ENCODE assay signal across 8 cellular contexts in genomic region chr14:91317381-91318313, GRCh38.
DNase-seq lines count a peak whose midpoint lies in the region; ATAC-seq and TF ChIP-seq lines count a peak whose summit lies in the region.

No MANE protein-coding gene starts in this region.

- no peak overlapping the region for H2AFZ ChIP-seq in Loucy (ENCODE audit: low read length)

- BruUV-seq in Caco-2 (replicated peaks; lab: Mats Ljungman, UMichigan) = no TSS peak

- no peak overlapping the region for H3K4me3 ChIP-seq in Caco-2 (ENCODE audit: low read depth, low read length)
- H3K4me3 ChIP-seq in Loucy (ENCODE audit: low read length, poor library complexity, severe bottlenecking) = peak overlapping the region; percentile 3
- peak overlapping the region in 1 of 8 donors; percentile 37 for H3K4me3 ChIP-seq in spleen

- H3K27ac Mint-ChIP-seq in Caco-2 (ENCODE audit: unreplicated experiment) = peak overlapping the region; percentile 50
- peak overlapping the region; percentile 97 for H3K27ac Mint-ChIP-seq in activated CD8-positive, alpha-beta T cell treated with anti-CD3 and anti-CD28 coated beads for 36 hours
- H3K27ac Mint-ChIP-seq in endothelial cell (ENCODE audit: unreplicated experiment) = peak overlapping the region; percentile 18

- no peaks in the 10 kb centered on the region for H3K36me3 ChIP-seq in Caco-2 (ENCODE audit: control insufficient read depth, insufficient read depth, low read length)
- peaks cover 79% of the 10 kb centered on the region; the same call in 1 of the 2 replicates for H3K36me3 ChIP-seq in Loucy (ENCODE audit: insufficient read depth, low read length)
- H3K36me3 ChIP-seq in spleen = peaks cover 0 to 78% (median 51%) of the 10 kb centered on the region in 6 donors

- peak; percentile 65 for ATAC-seq in activated CD8-positive, alpha-beta T cell treated with anti-CD3 and anti-CD28 coated beads for 36 hours
- no peak for ATAC-seq in HG03139 (IDR thresholded peaks at IDR 0.05; ENCODE audit: unreplicated experiment)
- ATAC-seq in GM21447 (IDR thresholded peaks at IDR 0.05; ENCODE audit: unreplicated experiment) = no peak

- H3K9me3 ChIP-seq in Caco-2 (no peaks in the 10 kb centered on the region), Loucy (ENCODE audit: insufficient read depth, low read depth, low read length) (no peaks in the 10 kb centered on the region), spleen (no peaks in the 10 kb centered on the region)

- H3K4me2 ChIP-seq in Loucy (ENCODE audit: low read depth, low read length, poor library complexity, severe bottlenecking) = peak overlapping the region; percentile 63

- H3K4me3 Mint-ChIP-seq in Caco-2 (ENCODE audit: unreplicated experiment) (no peak overlapping the region), endothelial cell (ENCODE audit: unreplicated experiment) (peak overlapping the region; percentile 66)
- H3K4me3 Mint-ChIP-seq in activated CD8-positive, alpha-beta T cell treated with anti-CD3 and anti-CD28 coated beads for 36 hours = peak overlapping the region; percentile 64

- DNase-seq in Caco-2 (no peak), endothelial cell (ENCODE audit: low spot score) (no peak), spleen (peak; percentile 97), NCI-H524 (lab: John Stamatoyannopoulos, UW) (no peak)
- peak; percentile 97 for DNase-seq in activated CD8-positive, alpha-beta T cell treated with anti-CD3 and anti-CD28 coated beads for 36 hours

- H3K4me1 Mint-ChIP-seq in Caco-2 (ENCODE audit: low read depth, unreplicated experiment) (no peaks in the 10 kb centered on the region), endothelial cell (ENCODE audit: unreplicated experiment) (peaks cover 5% of the 10 kb centered on the region)
- H3K4me1 Mint-ChIP-seq in activated CD8-positive, alpha-beta T cell treated with anti-CD3 and anti-CD28 coated beads for 36 hours (ENCODE audit: low read depth) = peaks cover 84% of the 10 kb centered on the region

- H3K4me1 ChIP-seq in Caco-2 (no peaks in the 10 kb centered on the region), Loucy (ENCODE audit: insufficient read depth, low read length, poor library complexity, severe bottlenecking) (peaks cover 33% of the 10 kb centered on the region), spleen (peaks cover 35 to 97% (median 51%) of the 10 kb centered on the region in 6 donors)

- H3K9me3 Mint-ChIP-seq in Caco-2 (ENCODE audit: unreplicated experiment) (no peaks in the 10 kb centered on the region), endothelial cell (ENCODE audit: unreplicated experiment) (peaks cover 6% of the 10 kb centered on the region)
- no peaks in the 10 kb centered on the region for H3K9me3 Mint-ChIP-seq in activated CD8-positive, alpha-beta T cell treated with anti-CD3 and anti-CD28 coated beads for 36 hours

- H3K9ac ChIP-seq in Loucy (ENCODE audit: low read depth, low read length, poor library complexity, severe bottlenecking) = peak overlapping the region; percentile 48

- POLR2A ChIA-PET in Caco-2 (lab: Charles Lee) = no interaction called here
- POLR2A ChIA-PET in activated CD8-positive, alpha-beta T cell treated with anti-CD3 and anti-CD28 coated beads for 36 hours (lab: Charles Lee) = interaction anchor here (0.5 to 1.9 kb wide), 17 partner anchors 10 to 98 kb away, joined by 3 to 14 read pairs (median 4); no protein-coding TSS in a partner anchor

- no peaks in the 10 kb centered on the region for H3K9me2 ChIP-seq in Loucy (replicated peaks; ENCODE audit: low read depth, low read length)

- H3K36me3 Mint-ChIP-seq in Caco-2 (ENCODE audit: insufficient read depth, unreplicated experiment) = peaks cover 5% of the 10 kb centered on the region
- H3K36me3 Mint-ChIP-seq in activated CD8-positive, alpha-beta T cell treated with anti-CD3 and anti-CD28 coated beads for 36 hours (ENCODE audit: low read depth) = peaks cover 77% of the 10 kb centered on the region
- H3K36me3 Mint-ChIP-seq in endothelial cell (ENCODE audit: low read depth, unreplicated experiment) = peaks cover 77% of the 10 kb centered on the region

- WGBS in spleen, 5 donors = 16 to 25% (median 20%) methylated on average over 15 to 22 of the region's 22 CpGs

- H3K27me3 ChIP-seq in Caco-2 (replicated peaks; ENCODE audit: control insufficient read depth, insufficient read depth, low read length) (no peaks in the 10 kb centered on the region), Loucy (ENCODE audit: insufficient read depth, low read length, poor library complexity, severe bottlenecking) (no peaks in the 10 kb centered on the region), spleen (replicated peaks in 1 of 7) (no peaks in the 10 kb centered on the region)

- H3K27me3 Mint-ChIP-seq in Caco-2 (ENCODE audit: insufficient read depth, unreplicated experiment) = no peaks in the 10 kb centered on the region
- H3K27me3 Mint-ChIP-seq in activated CD8-positive, alpha-beta T cell treated with anti-CD3 and anti-CD28 coated beads for 36 hours = no peaks in the 10 kb centered on the region
- H3K27me3 Mint-ChIP-seq in endothelial cell (ENCODE audit: unreplicated experiment) = peaks cover 10% of the 10 kb centered on the region

- H3K27ac ChIP-seq in spleen = peak overlapping the region; percentile 71 to 94 (median 81)

- TF ChIP-seq POLR2A in spleen (IDR thresholded peaks at IDR 0.05) = no peak

- intact Hi-C loops in Caco-2 (cut with micrococcal nuclease; ENCODE audit: unreplicated experiment) = no loop called here
- intact Hi-C loops in activated CD8-positive, alpha-beta T cell treated with anti-CD3 and anti-CD28 coated beads for 36 hours (cut with micrococcal nuclease) = no loop called here
- intact Hi-C loops in spleen (cut with DNase I; ENCODE audit: low total_unique reads) = no loop called here

- 0 out of 2 replicates have a peak, but pooled peaks cover 3% of the 10 kb centered on the region for H3F3A ChIP-seq in Loucy (ENCODE audit: low read depth)

- CTCF ChIA-PET in Caco-2 (lab: Charles Lee) = no interaction called here
- CTCF ChIA-PET in activated CD8-positive, alpha-beta T cell treated with anti-CD3 and anti-CD28 coated beads for 36 hours (lab: Charles Lee) = interaction anchor here (0.9 to 13.8 kb wide), 12 partner anchors 22 to 110 kb away, joined by 3 to 183 read pairs (median 4); partner anchors contain the start of genes CCDC88C and GPR68

- TF ChIP-seq CTCF in Caco-2 (IDR thresholded peaks at IDR 0.05; ENCODE audit: insufficient read depth in 1 of 2, low read depth in 1 of 2, low read length in 1 of 2, severe bottlenecking in 1 of 2, unreplicated experiment in 1 of 2) (no peak), Loucy (conservative IDR thresholded peaks at IDR 0.05; ENCODE audit: low read length) (peak; percentile 49), endothelial cell (IDR thresholded peaks at IDR 0.05; ENCODE audit: unreplicated experiment) (no peak), spleen (IDR thresholded peaks at IDR 0.05 in 8 of 11, conservative IDR thresholded peaks at IDR 0.05 in 3 of 11) (peak in 4 of 11 experiments; percentile 14 to 41 (median 22))
- TF ChIP-seq CTCF in activated CD8-positive, alpha-beta T cell treated with anti-CD3 and anti-CD28 coated beads for 36 hours (IDR thresholded peaks at IDR 0.05) = peak; percentile 54

- peaks cover 7% of the 10 kb centered on the region; the same call in 1 of the 2 replicates for H3K79me2 ChIP-seq in Loucy (ENCODE audit: insufficient read depth, low read length)

- no peaks in the 10 kb centered on the region for H4K20me1 ChIP-seq in Loucy (ENCODE audit: insufficient read depth, low read length, poor library complexity, severe bottlenecking)

Comparison
In these comparisons a context has a peak if more than half of its experiments do, and no peak if none do; other contexts are left out.
1. DNase-seq: peak in activated CD8-positive, alpha-beta T cell treated with anti-CD3 and anti-CD28 coated beads for 36 hours (single experiment) and spleen (single experiment); none in Caco-2 (0 of 2), endothelial cell (single experiment) and NCI-H524 (0 of 2).
2. H3K27ac Mint-ChIP-seq: peak in every context shown above with its lines; median percentile 97 in activated CD8-positive, alpha-beta T cell treated with anti-CD3 and anti-CD28 coated beads for 36 hours; 50 in Caco-2; 18 in endothelial cell.
3. CTCF ChIP-seq: peak in Loucy (single experiment) and activated CD8-positive, alpha-beta T cell treated with anti-CD3 and anti-CD28 coated beads for 36 hours (single experiment); none in Caco-2 (0 of 2) and endothelial cell (single experiment).